8 cellular contexts compared by ENCODE assay signal in the genomic region with DNA sequence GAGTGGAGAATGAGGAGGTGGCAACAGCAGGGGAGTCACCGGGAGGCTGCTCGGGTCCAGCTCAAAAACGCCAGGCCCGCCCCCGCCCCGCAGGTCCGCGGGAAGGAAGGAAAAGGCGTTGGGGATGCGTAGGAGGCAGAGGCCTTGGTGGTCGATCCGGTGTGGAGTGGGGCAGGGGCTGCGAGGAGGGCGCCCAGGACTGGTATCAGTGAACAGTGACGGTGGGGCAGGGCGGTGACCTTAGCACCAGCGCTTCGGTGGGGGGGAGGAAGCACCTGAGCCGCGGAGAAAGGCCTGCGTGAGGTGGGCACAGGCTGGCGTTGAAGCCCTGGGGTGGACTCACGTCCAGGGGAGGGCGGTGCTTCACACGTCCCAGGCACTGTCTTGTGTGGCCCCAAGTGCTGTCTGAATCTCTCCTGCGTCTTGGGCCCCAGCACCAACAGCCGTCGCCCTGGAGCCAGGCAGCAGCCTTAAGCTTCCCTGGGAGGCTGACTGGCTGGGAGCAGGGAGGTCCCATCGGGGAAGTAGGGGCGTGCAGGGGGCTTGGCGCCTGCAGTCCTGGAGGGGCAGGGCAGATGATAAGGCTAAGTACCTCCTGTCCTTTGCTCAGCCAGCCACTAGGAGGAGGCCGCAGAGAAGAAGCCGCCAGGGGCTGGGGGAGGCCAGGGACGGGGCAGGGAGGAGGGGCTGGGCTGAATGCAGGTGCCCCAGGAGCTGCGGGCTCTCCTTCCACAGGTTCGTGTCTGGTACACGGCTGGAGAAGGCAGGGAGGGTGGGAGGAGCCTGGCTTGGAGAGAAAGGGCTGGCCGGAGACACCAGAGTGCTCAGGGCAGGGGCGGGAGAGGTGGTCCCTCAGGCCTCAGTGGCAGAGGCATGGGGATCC. TPM values are rescaled to one million over a fixed set of nuclear protein-coding genes. Genes with fewer than 3 reads are reported as not detected.
DNase-seq lines count a peak whose midpoint lies in the region; ATAC-seq, FAIRE-seq and TF ChIP-seq lines count a peak whose summit lies in the region.

No MANE protein-coding gene starts in this region.

- no peaks in the 10 kb centered on the region for H3K36me3 ChIP-seq in esophagus muscularis mucosa

- CTCF ChIA-PET in activated CD8-positive, alpha-beta memory T cell treated with anti-CD3 and anti-CD28 coated beads, Interleukin-2, amount 10 ng/mL, durations not matched to agents 7 days and 5 days (lab: Charles Lee) = interaction anchor here (0.6 to 5.2 kb wide), 15 partner anchors 14 to 104 kb away, joined by 3 to 124 read pairs (median 4); a partner anchor contains a TSS

- peaks cover 4% of the 10 kb centered on the region for H3K36me3 Mint-ChIP-seq in activated CD8-positive, alpha-beta memory T cell treated with anti-CD3 and anti-CD28 coated beads, Interleukin-2, amount 10 ng/mL, durations not matched to agents 7 days and 5 days
- peaks cover 8% of the 10 kb centered on the region for H3K36me3 Mint-ChIP-seq in nephron progenitor cell (ENCODE audit: low read depth)

- no peak for TF ChIP-seq POLR2A in esophagus muscularis mucosa (IDR thresholded peaks at IDR 0.05; ENCODE audit: low read depth)

- peaks cover 29% of the 10 kb centered on the region for H3K27me3 Mint-ChIP-seq in activated CD8-positive, alpha-beta memory T cell treated with anti-CD3 and anti-CD28 coated beads, Interleukin-2, amount 10 ng/mL, durations not matched to agents 7 days and 5 days
- peaks cover 42% of the 10 kb centered on the region for H3K27me3 Mint-ChIP-seq in nephron progenitor cell (ENCODE audit: low read depth, poor library complexity)

- peak in 2 of 3 experiments; percentile 18 to 54 for TF ChIP-seq CTCF in esophagus muscularis mucosa (IDR thresholded peaks at IDR 0.05)
- peak; percentile 57 for TF ChIP-seq CTCF in nephron progenitor cell (IDR thresholded peaks at IDR 0.05)

- no peak for TF ChIP-seq EP300 in esophagus muscularis mucosa (IDR thresholded peaks at IDR 0.05)

- H3K27me3 ChIP-seq in esophagus muscularis mucosa = no peaks in the 10 kb centered on the region

- intact Hi-C loops in esophagus muscularis mucosa (cut with DNase I) = no loop called here

- peaks cover 14% of the 10 kb centered on the region for H3K4me1 Mint-ChIP-seq in activated CD8-positive, alpha-beta memory T cell treated with anti-CD3 and anti-CD28 coated beads, Interleukin-2, amount 10 ng/mL, durations not matched to agents 7 days and 5 days
- peaks cover 26% of the 10 kb centered on the region for H3K4me1 Mint-ChIP-seq in nephron progenitor cell

- H3K4me3 ChIP-seq in esophagus muscularis mucosa = peak overlapping the region; percentile 54 to 78 (median 61)

- ATAC-seq in activated CD8-positive, alpha-beta memory T cell treated with anti-CD3 and anti-CD28 coated beads, Interleukin-2, amount 10 ng/mL, durations not matched to agents 7 days and 5 days = peak; percentile 58

- H3K27ac Mint-ChIP-seq in activated CD8-positive, alpha-beta memory T cell treated with anti-CD3 and anti-CD28 coated beads, Interleukin-2, amount 10 ng/mL, durations not matched to agents 7 days and 5 days = no peak overlapping the region
- no peak overlapping the region for H3K27ac Mint-ChIP-seq in nephron progenitor cell

- H3K9me3 ChIP-seq in esophagus muscularis mucosa = no peaks in the 10 kb centered on the region

- DNase-seq in ACHN (peak; percentile 64), GM19240 (ENCODE audit: insufficient read length, low spot score) (peak; percentile 56), NCI-H748 (lab: John Stamatoyannopoulos, UW; ENCODE audit: unreplicated experiment) (peak; percentile 84), esophagus muscularis mucosa (ENCODE audit: extremely low spot score) (no peak), nephron progenitor cell (peak; percentile 73), urothelium cell line (ENCODE audit: low spot score) (peak; percentile 59), NCI-H1694 treated with DMSO at 0.1 percent for 48 hours (lab: John Stamatoyannopoulos, UW) (no peak)
- DNase-seq in activated CD8-positive, alpha-beta memory T cell treated with anti-CD3 and anti-CD28 coated beads, Interleukin-2, amount 10 ng/mL, durations not matched to agents 7 days and 5 days = peak; percentile 64

- in situ Hi-C loops in ACHN (cut with HindIII; ENCODE audit: low pct_ligation_motif_present, low pct_unique_long_range_greater_than_20kb, low sequenced_read_pairs) = loop anchor here (10.0 kb wide), 1 partner anchor 73 kb away; a partner anchor contains a TSS

- H3K4me1 ChIP-seq in esophagus muscularis mucosa = peaks cover 20 to 25% (median 25%) of the 10 kb centered on the region in 4 donors

- H3K27ac ChIP-seq in esophagus muscularis mucosa (replicated peaks in 1 of 4) = peak overlapping the region in 3 of 4 donors; percentile 10 to 61 (median 51)

- peak overlapping the region; percentile 45 for H3K4me3 Mint-ChIP-seq in activated CD8-positive, alpha-beta memory T cell treated with anti-CD3 and anti-CD28 coated beads, Interleukin-2, amount 10 ng/mL, durations not matched to agents 7 days and 5 days
- peak overlapping the region; percentile 85 for H3K4me3 Mint-ChIP-seq in nephron progenitor cell

- H3K9me3 Mint-ChIP-seq in activated CD8-positive, alpha-beta memory T cell treated with anti-CD3 and anti-CD28 coated beads, Interleukin-2, amount 10 ng/mL, durations not matched to agents 7 days and 5 days (ENCODE audit: low read depth) = peaks cover 6% of the 10 kb centered on the region
- peaks cover 15% of the 10 kb centered on the region for H3K9me3 Mint-ChIP-seq in nephron progenitor cell

- WGBS in esophagus muscularis mucosa = 15% methylated on average over 31 of the region's 39 CpGs

- no peak for FAIRE-seq in urothelium cell line (lab: Jason Lieb, UNC)

RNA-seq across cellular contexts. Expression of a gene that starts 26.5 kb away (rescaled TPM):
- total RNA-seq in activated CD8-positive, alpha-beta memory T cell treated with anti-CD3 and anti-CD28 coated beads, Interleukin-2, amount 10 ng/mL, durations not matched to agents 7 days and 5 days = 1 to 10 TPM; 4.9 to 5.5 TPM
- 1 to 10 TPM; 2.5 to 6.4 (median 4.9) TPM for total RNA-seq in esophagus muscularis mucosa

RNA-seq across cellular contexts. Expression of a gene that starts 31.9 kb away (rescaled TPM):
- total RNA-seq in activated CD8-positive, alpha-beta memory T cell treated with anti-CD3 and anti-CD28 coated beads, Interleukin-2, amount 10 ng/mL, durations not matched to agents 7 days and 5 days = 100 to 1,000 TPM; 178 to 202 TPM
- total RNA-seq in esophagus muscularis mucosa = 100 to 1,000 TPM; 162 to 267 (median 187) TPM

RNA-seq across cellular contexts. Expression of a gene that starts 37.7 kb away (rescaled TPM):
- total RNA-seq in activated CD8-positive, alpha-beta memory T cell treated with anti-CD3 and anti-CD28 coated beads, Interleukin-2, amount 10 ng/mL, durations not matched to agents 7 days and 5 days = 1 to 10 TPM; 4.6 to 8.5 TPM
- 10 to 100 TPM; 24.1 to 70.6 (median 45.7) TPM for total RNA-seq in esophagus muscularis mucosa

Comparison
In these comparisons a context has a peak if more than half of its experiments do, and no peak if none do; other contexts are left out.
1. DNase-seq: peak in ACHN (single experiment), GM19240 (single experiment), NCI-H748 (single experiment), activated CD8-positive, alpha-beta memory T cell treated with anti-CD3 and anti-CD28 coated beads, Interleukin-2, amount 10 ng/mL, durations not matched to agents 7 days and 5 days (single experiment), nephron progenitor cell (single experiment) and urothelium cell line (single experiment); none in esophagus muscularis mucosa (single experiment) and NCI-H1694 treated with DMSO at 0.1 percent for 48 hours (single experiment).